Comparison of ENCODE assay signal across 12 cellular contexts in the genomic region with DNA sequence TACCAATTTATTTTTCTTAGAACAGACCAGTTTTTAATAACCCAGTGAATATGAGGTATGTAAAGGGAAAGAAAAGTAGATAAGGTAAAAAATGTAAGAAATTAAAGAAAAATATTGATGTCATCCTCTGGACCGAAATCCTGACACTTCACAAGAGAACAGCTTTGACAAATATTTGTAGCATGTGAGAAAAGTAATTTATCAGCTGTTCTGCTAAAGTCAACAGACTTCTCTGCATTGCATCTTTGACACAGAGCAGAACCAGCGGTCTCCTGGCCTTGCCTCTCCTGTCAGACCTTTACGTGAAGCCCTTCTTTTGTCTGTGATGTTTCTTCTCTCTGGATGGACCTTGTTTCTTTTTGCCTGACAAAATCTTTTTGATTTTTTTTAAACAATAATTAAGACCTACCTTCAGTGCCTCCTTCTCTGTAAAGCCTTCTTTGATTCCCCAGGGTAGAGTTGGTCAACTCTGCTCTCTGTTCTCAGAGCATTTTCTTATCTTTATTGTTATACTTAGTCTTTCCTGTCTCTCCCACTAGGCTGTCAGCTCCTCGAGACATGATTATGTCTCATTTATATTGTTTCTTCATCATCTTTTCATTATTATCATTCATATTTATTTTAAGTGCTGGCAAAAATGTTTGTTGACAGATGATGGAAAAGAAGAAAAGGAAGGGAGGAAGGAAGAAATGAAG. TPM values are rescaled to one million over a fixed set of nuclear protein-coding genes. Genes with fewer than 3 reads are reported as not detected.
"Had no signal": no experiment of that assay in that cellular context is flagged by ENCODE, and none has a peak within 500 bp of the region (broad histone marks: within the 10 kb centered on the region; RNA-seq: fewer than 3 reads in every experiment).

No MANE protein-coding gene starts in this region.

- H3K36me3 ChIP-seq: tibial nerve had no signal

- H3K27me3 ChIP-seq: tibial nerve had no signal

- H3K9me3 ChIP-seq: tibial nerve had no signal

- H3K4me3 ChIP-seq: skin epidermis, tibial nerve had no signal

- H3K27ac ChIP-seq: skin epidermis, tibial nerve had no signal

- H3K4me1 ChIP-seq: tibial nerve had no signal

- DNase-seq: activated CD4-positive, alpha-beta T cell treated with anti-CD3 and anti-CD28 coated beads, Interleukin-2, amount 10 ng/mL, durations not matched to agents 7 days and 5 days; activated CD4-positive, CD25-positive, alpha-beta regulatory T cell; activated naive CD4-positive, alpha-beta T cell treated with anti-CD3 and anti-CD28 coated beads, Interleukin-2, amount 50 U/mL, for 16 hours; activated T-cell treated with anti-CD3 and anti-CD28 coated beads for 4 hours; amygdala; endodermal cell; erythroblast; retina had no signal

RNA-seq across cellular contexts. Expression of a gene that starts 35.4 kb away (rescaled TPM):
- total RNA-seq: activated CD4-positive, alpha-beta T cell treated with anti-CD3 and anti-CD28 coated beads, Interleukin-2, amount 10 ng/mL, durations not matched to agents 7 days and 5 days; activated CD8-positive, alpha-beta memory T cell treated with anti-CD3 and anti-CD28 coated beads for 36 hours; activated T-helper 2 cell treated with anti-CD3 and anti-CD28 coated beads, Interferon-gamma antibody, Interleukin-2, Interleukin-4, amounts not matched to agents 10 μg/mL and 5 μg/mL and 100 μg/mL, durations not matched to agents 14 hours and 24 hours and 36 hours had no signal
